11 cellular contexts compared by ENCODE assay signal in genomic region chr4:52643846-52644245, GRCh38. TPM values are rescaled to one million over a fixed set of nuclear protein-coding genes. Genes with fewer than 3 reads are reported as not detected.
DNase-seq lines count a peak whose midpoint lies in the region; ATAC-seq, FAIRE-seq and TF ChIP-seq lines count a peak whose summit lies in the region.
"Had no signal": no experiment of that assay in that cellular context is flagged by ENCODE, and none has a peak within 500 bp of the region (broad histone marks: within the 10 kb centered on the region; RNA-seq: fewer than 3 reads in every experiment).

No MANE protein-coding gene starts in this region.

- TF ChIP-seq CTCF in pancreas (IDR thresholded peaks at IDR 0.05) (no peak), colonic mucosa (IDR thresholded peaks at IDR 0.05) (no peak)

- H3K27ac ChIP-seq in pancreas, result no peak overlapping the region
- no peak overlapping the region for H3K27ac ChIP-seq in colonic mucosa
- H3K27ac ChIP-seq: breast epithelium had no signal

- H3K27me3 ChIP-seq in pancreas (no peaks in the 10 kb centered on the region), colonic mucosa (no peaks in the 10 kb centered on the region)
- H3K27me3 ChIP-seq: breast epithelium had no signal

- ATAC-seq in GM18907 (IDR thresholded peaks at IDR 0.05; ENCODE audit: unreplicated experiment) (peak; percentile 48), pancreas (peak; percentile 64 to 90 (median 86)), HG02571 (IDR thresholded peaks at IDR 0.05; ENCODE audit: unreplicated experiment) (no peak)
- ATAC-seq: natural killer cell; stimulated activated naive CD8-positive, alpha-beta T cell treated with anti-CD3 and anti-CD28 coated beads, Interleukin-15, amount 100 ng/mL, for 72 hours had no signal

- peaks cover 0 to 13% (median 7%) of the 10 kb centered on the region in 3 donors for H3K4me1 ChIP-seq in pancreas
- no peaks in the 10 kb centered on the region for H3K4me1 ChIP-seq in colonic mucosa

- H3K4me3 ChIP-seq in pancreas (no peak overlapping the region), colonic mucosa (no peak overlapping the region)
- H3K4me3 ChIP-seq: breast epithelium had no signal

- DNase-seq in LHCN-M2 (ENCODE audit: low read depth) (peak; percentile 24), dermis blood vessel endothelial cell (peak; percentile 64), pancreas (peak; percentile 51 to 80 (median 66)), ureter (ENCODE audit: low spot score) (no peak), colonic mucosa (no peak), NCI-H2107 (lab: John Stamatoyannopoulos, UW) (no peak)
- DNase-seq: natural killer cell; stimulated activated naive CD8-positive, alpha-beta T cell treated with anti-CD3 and anti-CD28 coated beads, Interleukin-15, amount 100 ng/mL, for 72 hours had no signal

- no peaks in the 10 kb centered on the region for H3K9me3 ChIP-seq in pancreas
- H3K9me3 ChIP-seq in colonic mucosa, result no peaks in the 10 kb centered on the region
- H3K9me3 ChIP-seq: breast epithelium had no signal

- intact Hi-C loops in pancreas (cut with DNase I) (no loop called here), colonic mucosa (cut with DNase I) (no loop called here)

- no peaks in the 10 kb centered on the region for H3K36me3 ChIP-seq in pancreas
- H3K36me3 ChIP-seq in colonic mucosa, result no peaks in the 10 kb centered on the region
- H3K36me3 ChIP-seq: breast epithelium had no signal

- WGBS in pancreas, 2 donors, result 9 to 21% methylated on average over 4 of the region's 4 CpGs

- H3K9ac ChIP-seq in colonic mucosa (ENCODE audit: low read depth in 2 of 2, low read length in 2 of 2), result no peak overlapping the region

- no peak for FAIRE-seq in pancreas (lab: Jason Lieb, UNC)

RNA-seq across cellular contexts. Expression of gene USP46, which starts 15.3 kb away (rescaled TPM):
- total RNA-seq in LHCN-M2 (2014; rRNA removed), result 18.3 and 19.2 TPM in 2 replicates
- polyA plus RNA-seq in LHCN-M2 (2012), result 7.3 TPM
- 15.3 and 18.5 TPM in 2 replicates for total RNA-seq in dermis blood vessel endothelial cell
- total RNA-seq in pancreas, result 10 to 100 TPM in 3 of 6 donors, 1 to 10 TPM in 3; 8.4 to 12.1 (median 10.1) TPM
- 1 to 10 TPM; 1.5 to 3.0 TPM for polyA plus RNA-seq in pancreas
- total RNA-seq in ureter, result 34.6 TPM
- 10 to 100 TPM; 10.0 to 15.0 TPM for total RNA-seq in colonic mucosa

Comparison
In these comparisons a context has a peak if more than half of its experiments do, and no peak if none do; other contexts are left out.
1. DNase-seq: peak in LHCN-M2 (single experiment), dermis blood vessel endothelial cell (single experiment) and pancreas (6 of 6); none in ureter (single experiment), colonic mucosa (single experiment) and NCI-H2107 (single experiment).